Comparison of ENCODE assay signal across 14 cellular contexts in genomic region chr5:115600771-115601170, GRCh38. TPM values are rescaled to one million over a fixed set of nuclear protein-coding genes. Genes with fewer than 3 reads are reported as not detected.
A peak's percentile ranks its signal among the peaks of the same experiment; 100 is the strongest.
DNase-seq lines count a peak whose midpoint lies in the region; ATAC-seq and TF ChIP-seq lines count a peak whose summit lies in the region.
"Had no signal": no experiment of that assay in that cellular context is flagged by ENCODE, and none has a peak within 500 bp of the region (broad histone marks: within the 10 kb centered on the region; RNA-seq: fewer than 3 reads in every experiment).

No MANE protein-coding gene starts in this region.

- no peaks in the 10 kb centered on the region for H3K9me3 ChIP-seq in DOHH2 (ENCODE audit: control insufficient read depth, insufficient read depth, low read length)
- no peaks in the 10 kb centered on the region for H3K9me3 ChIP-seq in SJSA1 (replicated peaks)
- H3K9me3 ChIP-seq in skeletal muscle satellite cell (replicated peaks; ENCODE audit: low read length) = no peaks in the 10 kb centered on the region
- no peaks in the 10 kb centered on the region for H3K9me3 ChIP-seq in right lobe of liver
- H3K9me3 ChIP-seq: ovary had no signal

- peak overlapping the region; percentile 89 for H3K4me2 ChIP-seq in DOHH2 (ENCODE audit: low read length)
- peak overlapping the region; percentile 88 for H3K4me2 ChIP-seq in skeletal muscle satellite cell (ENCODE audit: low read length)

- peaks cover 37% of the 10 kb centered on the region for H3K4me1 ChIP-seq in DOHH2 (ENCODE audit: control insufficient read depth, low read length)
- H3K4me1 ChIP-seq in SJSA1 (replicated peaks) = peaks cover 27% of the 10 kb centered on the region
- peaks cover 36% of the 10 kb centered on the region for H3K4me1 ChIP-seq in skeletal muscle satellite cell (ENCODE audit: control insufficient read depth, insufficient read depth, low read length)
- peaks cover 0 to 11% (median 0%) of the 10 kb centered on the region in 4 donors for H3K4me1 ChIP-seq in right lobe of liver

- H3K4me3 ChIP-seq in DOHH2 (ENCODE audit: low read length) = peak overlapping the region; percentile 69
- H3K4me3 ChIP-seq in SJSA1 = peak overlapping the region; percentile 71
- peak overlapping the region; percentile 78 for H3K4me3 ChIP-seq in skeletal muscle satellite cell (ENCODE audit: low read length)
- H3K4me3 ChIP-seq in right lobe of liver = no peak overlapping the region

- no peaks in the 10 kb centered on the region for H4K20me1 ChIP-seq in DOHH2 (ENCODE audit: control insufficient read depth, insufficient read depth, low read depth, low read length)

- H3K27me3 ChIP-seq in DOHH2 (ENCODE audit: control insufficient read depth, low read length) = no peaks in the 10 kb centered on the region
- no peaks in the 10 kb centered on the region for H3K27me3 ChIP-seq in SJSA1 (replicated peaks)
- no peaks in the 10 kb centered on the region for H3K27me3 ChIP-seq in skeletal muscle satellite cell (ENCODE audit: control insufficient read depth, insufficient read depth, low read length)
- no peaks in the 10 kb centered on the region for H3K27me3 ChIP-seq in right lobe of liver
- H3K27me3 ChIP-seq: ovary had no signal

- H3K9me2 ChIP-seq in DOHH2 (replicated peaks; ENCODE audit: control insufficient read depth, low read length) = no peaks in the 10 kb centered on the region

- DNase-seq in SJSA1 (ENCODE audit: low read depth in 1 of 2, low spot score in 2 of 2) (peak in 1 of 2 experiments; percentile 59), fibroblast of gingiva (ENCODE audit: low read depth) (peak; percentile 20), right lobe of liver (no peak), inferior parietal cortex (ENCODE audit: extremely low spot score) (no peak), NCI-H2196 treated with DMSO at 0.1 percent for 48 hours (lab: John Stamatoyannopoulos, UW; ENCODE audit: unreplicated experiment) (no peak)
- DNase-seq: activated CD8-positive, alpha-beta memory T cell treated with anti-CD3 and anti-CD28 coated beads, Interleukin-2, amount 50 U/mL, for 48 hours; effector CD8-positive, alpha-beta T cell; GOT3; MV-4-11; NCI-H748 treated with DMSO at 0.1 percent for 48 hours; ovary had no signal

- intact Hi-C loops in right lobe of liver (cut with DNase I) = no loop called here

- TF ChIP-seq CTCF in DOHH2 (IDR thresholded peaks at IDR 0.05; ENCODE audit: low read depth, low read length, poor library complexity, severe bottlenecking) (no peak), right lobe of liver (IDR thresholded peaks at IDR 0.05) (no peak)

- H3K27ac ChIP-seq in DOHH2 (ENCODE audit: low read depth, low read length) (no peak overlapping the region), SJSA1 (no peak overlapping the region), right lobe of liver (no peak overlapping the region)

- ATAC-seq in right lobe of liver = no peak
- ATAC-seq in HG03175 (IDR thresholded peaks at IDR 0.05; ENCODE audit: unreplicated experiment) = no peak

- no peaks in the 10 kb centered on the region for H3K79me2 ChIP-seq in DOHH2 (ENCODE audit: control insufficient read depth, low read length)

- no peak for TF ChIP-seq POLR2A in right lobe of liver (IDR thresholded peaks at IDR 0.05)

- H3K36me3 ChIP-seq in DOHH2 (ENCODE audit: control insufficient read depth, low read length) (no peaks in the 10 kb centered on the region), SJSA1 (peaks cover 23% of the 10 kb centered on the region), skeletal muscle satellite cell (ENCODE audit: insufficient read depth, low read length) (peaks cover 9% of the 10 kb centered on the region), right lobe of liver (no peaks in the 10 kb centered on the region)
- H3K36me3 ChIP-seq: ovary had no signal

- WGBS in right lobe of liver (ENCODE audit: insufficient coverage, low coverage, low lambda C conversion rate, missing lambda C conversion rate) = 89% methylated on average over 3 of the region's 3 CpGs

- peaks cover 12% of the 10 kb centered on the region for H3F3A ChIP-seq in DOHH2 (ENCODE audit: control insufficient read depth, insufficient read depth)

- H3K9ac ChIP-seq in skeletal muscle satellite cell (ENCODE audit: low read depth, low read length) = peak overlapping the region; percentile 94

RNA-seq across cellular contexts. Expression of gene TICAM2, which starts 1.5 kb away (rescaled TPM):
- total RNA-seq in SJSA1 (2014; rRNA removed; shearing (Covaris generic)) = 13.6 and 22.1 TPM in 2 replicates
- 4.8 and 7.4 TPM in 2 replicates for total RNA-seq in skeletal muscle satellite cell (2012; rRNA removed)
- 1 to 10 TPM in 4 of 6 experiments, under 1 TPM in 2; 0.31 to 2.3 (median 2.1) TPM for total RNA-seq in right lobe of liver

RNA-seq across cellular contexts. Expression of gene TMED7, which starts 25.1 kb away (rescaled TPM):
- 208 and 246 TPM in 2 replicates for total RNA-seq in SJSA1 (2014; rRNA removed; shearing (Covaris generic))
- 135 and 149 TPM in 2 replicates for total RNA-seq in skeletal muscle satellite cell (2012; rRNA removed)
- 100 to 1,000 TPM in 2 of 6 experiments, 10 to 100 TPM in 4; 69.8 to 103 (median 91.7) TPM for total RNA-seq in right lobe of liver

RNA-seq across cellular contexts. Expression of gene FEM1C, which starts 56.2 kb away (rescaled TPM):
- 16.0 and 20.5 TPM in 2 replicates for total RNA-seq in SJSA1 (2014; rRNA removed; shearing (Covaris generic))
- 18.3 and 22.7 TPM in 2 replicates for total RNA-seq in skeletal muscle satellite cell (2012; rRNA removed)
- total RNA-seq in right lobe of liver = 10 to 100 TPM in 4 of 6 experiments, 1 to 10 TPM in 2; 8.7 to 12.2 (median 11.0) TPM

Comparison
In these comparisons a context has a peak if more than half of its experiments do, and no peak if none do; other contexts are left out.
1. H3K4me3 ChIP-seq: peak in DOHH2 (single experiment), SJSA1 (single experiment) and skeletal muscle satellite cell (single experiment); none in right lobe of liver (0 of 3).